ENCODE assay signal across 1 cellular context in the genomic region with DNA sequence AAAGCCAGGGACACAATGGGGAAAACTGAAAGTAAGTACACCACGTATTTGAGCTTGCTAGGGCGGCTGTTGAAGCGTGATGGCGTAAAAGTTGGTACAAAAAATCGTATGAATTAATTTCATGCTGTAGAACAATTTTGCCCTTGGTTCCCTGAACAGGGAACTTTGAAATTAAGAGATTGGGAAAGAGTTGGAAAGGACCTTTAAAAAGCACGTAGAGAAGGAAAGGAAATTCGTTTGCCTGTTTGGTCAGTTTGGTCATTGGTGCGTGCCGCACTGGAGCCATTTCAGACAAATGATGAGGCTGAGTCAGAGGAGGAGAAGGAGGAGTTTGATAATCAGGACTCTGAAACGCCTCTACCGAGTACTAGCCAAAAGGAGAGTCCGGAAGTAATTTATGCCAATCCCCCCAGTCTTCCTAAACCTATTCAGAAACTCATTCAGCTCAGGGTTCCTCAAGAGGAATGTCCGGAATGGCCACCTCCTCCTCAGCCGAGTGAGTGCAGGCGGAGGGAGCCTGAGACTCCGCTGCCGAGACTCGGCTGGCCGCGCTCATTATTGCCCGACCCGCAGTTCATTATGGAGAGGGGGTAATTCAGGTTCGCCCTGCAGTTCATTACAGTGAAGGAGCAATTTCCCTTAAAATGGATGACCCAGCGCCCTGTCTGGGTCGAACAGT.
TF ChIP-seq lines count a peak whose summit lies in the region.

No MANE protein-coding gene starts in this region.

TF ChIP-seq in HepG2, 621 proteins besides CTCF, POLR2A, EP300 and RAD21 (continued from another document):
- TF ChIP-seq GLI4 (CRISPR knock-in tag; IDR thresholded peaks at IDR 0.05; ENCODE audit: borderline replicate concordance): no peak
- TF ChIP-seq, protein P1, sequence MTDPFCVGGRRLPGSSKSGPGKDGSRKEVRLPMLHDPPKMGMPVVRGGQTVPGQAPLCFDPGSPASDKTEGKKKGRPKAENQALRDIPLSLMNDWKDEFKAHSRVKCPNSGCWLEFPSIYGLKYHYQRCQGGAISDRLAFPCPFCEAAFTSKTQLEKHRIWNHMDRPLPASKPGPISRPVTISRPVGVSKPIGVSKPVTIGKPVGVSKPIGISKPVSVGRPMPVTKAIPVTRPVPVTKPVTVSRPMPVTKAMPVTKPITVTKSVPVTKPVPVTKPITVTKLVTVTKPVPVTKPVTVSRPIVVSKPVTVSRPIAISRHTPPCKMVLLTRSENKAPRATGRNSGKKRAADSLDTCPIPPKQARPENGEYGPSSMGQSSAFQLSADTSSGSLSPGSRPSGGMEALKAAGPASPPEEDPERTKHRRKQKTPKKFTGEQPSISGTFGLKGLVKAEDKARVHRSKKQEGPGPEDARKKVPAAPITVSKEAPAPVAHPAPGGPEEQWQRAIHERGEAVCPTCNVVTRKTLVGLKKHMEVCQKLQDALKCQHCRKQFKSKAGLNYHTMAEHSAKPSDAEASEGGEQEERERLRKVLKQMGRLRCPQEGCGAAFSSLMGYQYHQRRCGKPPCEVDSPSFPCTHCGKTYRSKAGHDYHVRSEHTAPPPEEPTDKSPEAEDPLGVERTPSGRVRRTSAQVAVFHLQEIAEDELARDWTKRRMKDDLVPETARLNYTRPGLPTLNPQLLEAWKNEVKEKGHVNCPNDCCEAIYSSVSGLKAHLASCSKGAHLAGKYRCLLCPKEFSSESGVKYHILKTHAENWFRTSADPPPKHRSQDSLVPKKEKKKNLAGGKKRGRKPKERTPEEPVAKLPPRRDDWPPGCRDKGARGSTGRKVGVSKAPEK (CRISPR knock-in tag; IDR thresholded peaks at IDR 0.05; ENCODE audit: borderline replicate concordance): no peak
- TF ChIP-seq NPAS2 (CRISPR knock-in tag; IDR thresholded peaks at IDR 0.05; ENCODE audit: borderline replicate concordance): no peak
- no peak for TF ChIP-seq SOX6 (IDR thresholded peaks at IDR 0.05)
- peak; percentile 16; the same call in 1 of the 2 replicates for TF ChIP-seq SOX6 (CRISPR knock-in tag; IDR thresholded peaks at IDR 0.05)
- TF ChIP-seq PHF20 (CRISPR knock-in tag; IDR thresholded peaks at IDR 0.05): no peak
- no peak for TF ChIP-seq TOPORS (CRISPR knock-in tag; IDR thresholded peaks at IDR 0.05)
- TF ChIP-seq, protein P2, sequence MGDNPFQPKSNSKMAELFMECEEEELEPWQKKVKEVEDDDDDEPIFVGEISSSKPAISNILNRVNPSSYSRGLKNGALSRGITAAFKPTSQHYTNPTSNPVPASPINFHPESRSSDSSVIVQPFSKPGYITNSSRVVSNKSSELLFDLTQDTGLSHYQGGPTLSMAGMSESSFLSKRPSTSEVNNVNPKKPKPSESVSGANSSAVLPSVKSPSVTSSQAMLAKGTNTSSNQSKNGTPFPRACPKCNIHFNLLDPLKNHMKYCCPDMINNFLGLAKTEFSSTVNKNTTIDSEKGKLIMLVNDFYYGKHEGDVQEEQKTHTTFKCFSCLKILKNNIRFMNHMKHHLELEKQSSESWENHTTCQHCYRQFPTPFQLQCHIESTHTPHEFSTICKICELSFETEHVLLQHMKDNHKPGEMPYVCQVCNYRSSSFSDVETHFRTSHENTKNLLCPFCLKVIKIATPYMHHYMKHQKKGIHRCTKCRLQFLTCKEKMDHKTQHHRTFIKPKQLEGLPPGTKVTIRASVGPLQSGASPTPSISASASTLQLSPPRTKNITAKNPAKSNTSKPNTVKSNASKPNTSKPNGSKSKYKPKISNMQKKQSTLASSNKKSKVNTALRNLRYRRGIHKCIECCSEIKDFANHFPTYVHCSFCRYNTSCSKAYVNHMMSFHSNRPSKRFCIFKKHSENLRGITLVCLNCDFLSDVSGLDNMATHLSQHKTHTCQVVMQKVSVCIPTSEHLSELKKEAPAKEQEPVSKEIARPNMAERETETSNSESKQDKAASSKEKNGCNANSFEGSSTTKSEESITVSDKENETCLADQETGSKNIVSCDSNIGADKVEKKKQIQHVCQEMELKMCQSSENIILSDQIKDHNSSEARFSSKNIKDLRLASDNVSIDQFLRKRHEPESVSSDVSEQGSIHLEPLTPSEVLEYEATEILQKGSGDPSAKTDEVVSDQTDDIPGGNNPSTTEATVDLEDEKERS (CRISPR knock-in tag; IDR thresholded peaks at IDR 0.05): 0 out of 2 replicates have a peak, but pooled peaks have one; percentile 62
- 0 out of 2 replicates have a peak, but pooled peaks have one; percentile 22 for TF ChIP-seq FOSL2 (CRISPR knock-in tag; IDR thresholded peaks at IDR 0.05)
- TF ChIP-seq CEBPG (CRISPR knock-in tag; IDR thresholded peaks at IDR 0.05): peak; percentile 2; the same call in 1 of the 2 replicates
- TF ChIP-seq, protein P3, sequence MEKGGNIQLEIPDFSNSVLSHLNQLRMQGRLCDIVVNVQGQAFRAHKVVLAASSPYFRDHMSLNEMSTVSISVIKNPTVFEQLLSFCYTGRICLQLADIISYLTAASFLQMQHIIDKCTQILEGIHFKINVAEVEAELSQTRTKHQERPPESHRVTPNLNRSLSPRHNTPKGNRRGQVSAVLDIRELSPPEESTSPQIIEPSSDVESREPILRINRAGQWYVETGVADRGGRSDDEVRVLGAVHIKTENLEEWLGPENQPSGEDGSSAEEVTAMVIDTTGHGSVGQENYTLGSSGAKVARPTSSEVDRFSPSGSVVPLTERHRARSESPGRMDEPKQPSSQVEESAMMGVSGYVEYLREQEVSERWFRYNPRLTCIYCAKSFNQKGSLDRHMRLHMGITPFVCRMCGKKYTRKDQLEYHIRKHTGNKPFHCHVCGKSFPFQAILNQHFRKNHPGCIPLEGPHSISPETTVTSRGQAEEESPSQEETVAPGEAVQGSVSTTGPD (CRISPR knock-in tag; IDR thresholded peaks at IDR 0.05): no peak
- TF ChIP-seq, protein P4, sequence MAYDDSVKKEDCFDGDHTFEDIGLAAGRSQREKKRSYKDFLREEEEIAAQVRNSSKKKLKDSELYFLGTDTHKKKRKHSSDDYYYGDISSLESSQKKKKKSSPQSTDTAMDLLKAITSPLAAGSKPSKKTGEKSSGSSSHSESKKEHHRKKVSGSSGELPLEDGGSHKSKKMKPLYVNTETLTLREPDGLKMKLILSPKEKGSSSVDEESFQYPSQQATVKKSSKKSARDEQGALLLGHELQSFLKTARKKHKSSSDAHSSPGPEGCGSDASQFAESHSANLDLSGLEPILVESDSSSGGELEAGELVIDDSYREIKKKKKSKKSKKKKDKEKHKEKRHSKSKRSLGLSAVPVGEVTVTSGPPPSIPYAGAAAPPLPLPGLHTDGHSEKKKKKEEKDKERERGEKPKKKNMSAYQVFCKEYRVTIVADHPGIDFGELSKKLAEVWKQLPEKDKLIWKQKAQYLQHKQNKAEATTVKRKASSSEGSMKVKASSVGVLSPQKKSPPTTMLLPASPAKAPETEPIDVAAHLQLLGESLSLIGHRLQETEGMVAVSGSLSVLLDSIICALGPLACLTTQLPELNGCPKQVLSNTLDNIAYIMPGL (CRISPR knock-in tag; IDR thresholded peaks at IDR 0.05; ENCODE audit: borderline replicate concordance in 1 of 2, low read depth in 1 of 2): peak in 1 of 2 experiments; percentile 28; a peak in 1 of 4 replicates
- TF ChIP-seq, protein P5, sequence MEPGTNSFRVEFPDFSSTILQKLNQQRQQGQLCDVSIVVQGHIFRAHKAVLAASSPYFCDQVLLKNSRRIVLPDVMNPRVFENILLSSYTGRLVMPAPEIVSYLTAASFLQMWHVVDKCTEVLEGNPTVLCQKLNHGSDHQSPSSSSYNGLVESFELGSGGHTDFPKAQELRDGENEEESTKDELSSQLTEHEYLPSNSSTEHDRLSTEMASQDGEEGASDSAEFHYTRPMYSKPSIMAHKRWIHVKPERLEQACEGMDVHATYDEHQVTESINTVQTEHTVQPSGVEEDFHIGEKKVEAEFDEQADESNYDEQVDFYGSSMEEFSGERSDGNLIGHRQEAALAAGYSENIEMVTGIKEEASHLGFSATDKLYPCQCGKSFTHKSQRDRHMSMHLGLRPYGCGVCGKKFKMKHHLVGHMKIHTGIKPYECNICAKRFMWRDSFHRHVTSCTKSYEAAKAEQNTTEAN (CRISPR knock-in tag; conservative IDR thresholded peaks at IDR 0.05): no peak
- TF ChIP-seq SRY (CRISPR knock-in tag; IDR thresholded peaks at IDR 0.05): no peak
- 0 out of 2 replicates have a peak, but pooled peaks have one; percentile 22 for TF ChIP-seq ZNF263 (CRISPR knock-in tag; IDR thresholded peaks at IDR 0.05)
- no peak for TF ChIP-seq RFXANK (CRISPR knock-in tag; IDR thresholded peaks at IDR 0.05)
- TF ChIP-seq ISL2 (CRISPR knock-in tag; IDR thresholded peaks at IDR 0.05): 0 out of 2 replicates have a peak, but pooled peaks have one; percentile 28
- no peak for TF ChIP-seq ZNF780A (CRISPR knock-in tag; IDR thresholded peaks at IDR 0.05)
- 0 out of 2 replicates have a peak, but pooled peaks have one; percentile 45 for TF ChIP-seq ZBTB20 (CRISPR knock-in tag; IDR thresholded peaks at IDR 0.05; ENCODE audit: borderline replicate concordance, low read depth)
- TF ChIP-seq TEAD3 (CRISPR knock-in tag; optimal IDR thresholded peaks at IDR 0.05; ENCODE audit: borderline replicate concordance): peak; percentile 14
- no peak for TF ChIP-seq POLR2AphosphoS2 (IDR thresholded peaks at IDR 0.05; ENCODE audit: low read depth, low read length)
- no peak for TF ChIP-seq ZNF484 (CRISPR knock-in tag; IDR thresholded peaks at IDR 0.05; ENCODE audit: borderline replicate concordance, low read depth)
- TF ChIP-seq, protein P6, sequence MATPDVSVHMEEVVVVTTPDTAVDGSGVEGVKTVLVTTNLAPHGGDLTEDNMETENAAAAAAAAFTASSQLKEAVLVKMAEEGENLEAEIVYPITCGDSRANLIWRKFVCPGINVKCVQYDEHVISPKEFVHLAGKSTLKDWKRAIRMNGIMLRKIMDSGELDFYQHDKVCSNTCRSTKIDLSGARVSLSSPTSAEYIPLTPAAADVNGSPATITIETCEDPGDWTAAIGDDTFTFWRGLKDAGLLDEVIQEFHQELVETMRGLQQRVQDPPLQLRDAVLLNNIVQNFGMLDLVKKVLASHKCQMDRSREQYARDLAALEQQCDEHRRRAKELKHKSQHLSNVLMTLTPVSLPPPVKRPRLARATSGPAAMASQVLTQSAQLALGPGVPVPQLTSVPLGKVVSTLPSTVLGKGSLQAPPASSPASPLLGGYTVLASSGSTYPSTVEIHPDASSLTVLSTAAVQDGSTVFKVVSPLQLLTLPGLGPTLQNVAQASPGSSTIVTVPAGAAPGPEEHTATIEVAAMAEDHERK (CRISPR knock-in tag; IDR thresholded peaks at IDR 0.05; ENCODE audit: low read depth): no peak
- 0 out of 2 replicates have a peak, but pooled peaks have one; percentile 27 for TF ChIP-seq KDM5A (IDR thresholded peaks at IDR 0.05; ENCODE audit: borderline replicate concordance, low read length)
- peak; percentile 23 for TF ChIP-seq ASH2L (IDR thresholded peaks at IDR 0.05; ENCODE audit: insufficient read length, low read depth, low read length)
- no peak for TF ChIP-seq MXI1 (IDR thresholded peaks at IDR 0.05; ENCODE audit: borderline replicate concordance, low read depth, low read length)
- TF ChIP-seq PCBP2 (optimal IDR thresholded peaks at IDR 0.05; ENCODE audit: low read depth, low read length, poor library complexity, severe bottlenecking): no peak
- TF ChIP-seq, protein P7, sequence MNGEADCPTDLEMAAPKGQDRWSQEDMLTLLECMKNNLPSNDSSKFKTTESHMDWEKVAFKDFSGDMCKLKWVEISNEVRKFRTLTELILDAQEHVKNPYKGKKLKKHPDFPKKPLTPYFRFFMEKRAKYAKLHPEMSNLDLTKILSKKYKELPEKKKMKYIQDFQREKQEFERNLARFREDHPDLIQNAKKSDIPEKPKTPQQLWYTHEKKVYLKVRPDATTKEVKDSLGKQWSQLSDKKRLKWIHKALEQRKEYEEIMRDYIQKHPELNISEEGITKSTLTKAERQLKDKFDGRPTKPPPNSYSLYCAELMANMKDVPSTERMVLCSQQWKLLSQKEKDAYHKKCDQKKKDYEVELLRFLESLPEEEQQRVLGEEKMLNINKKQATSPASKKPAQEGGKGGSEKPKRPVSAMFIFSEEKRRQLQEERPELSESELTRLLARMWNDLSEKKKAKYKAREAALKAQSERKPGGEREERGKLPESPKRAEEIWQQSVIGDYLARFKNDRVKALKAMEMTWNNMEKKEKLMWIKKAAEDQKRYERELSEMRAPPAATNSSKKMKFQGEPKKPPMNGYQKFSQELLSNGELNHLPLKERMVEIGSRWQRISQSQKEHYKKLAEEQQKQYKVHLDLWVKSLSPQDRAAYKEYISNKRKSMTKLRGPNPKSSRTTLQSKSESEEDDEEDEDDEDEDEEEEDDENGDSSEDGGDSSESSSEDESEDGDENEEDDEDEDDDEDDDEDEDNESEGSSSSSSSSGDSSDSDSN (CRISPR knock-in tag; IDR thresholded peaks at IDR 0.05): peak; percentile 49; the same call in 1 of the 2 replicates
